In the genomic region with DNA sequence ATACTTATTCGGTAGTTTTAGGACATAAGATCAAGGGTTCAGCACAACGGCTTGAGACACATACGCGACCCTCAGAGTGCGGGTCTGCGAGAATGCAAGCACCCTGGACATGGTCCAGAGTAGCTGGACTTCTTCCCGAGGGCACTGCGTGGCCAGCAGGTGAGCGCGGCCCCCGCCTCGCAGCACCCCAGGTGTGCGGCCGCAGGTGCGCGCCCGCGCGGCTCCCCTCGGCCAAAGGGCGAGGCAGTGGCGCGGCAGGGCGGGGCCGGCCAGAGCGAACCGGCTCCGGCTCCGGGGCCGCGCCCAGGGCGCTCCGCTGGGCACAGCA, we compare ENCODE assay signal across 8 cellular contexts. TPM values are rescaled to one million over a fixed set of nuclear protein-coding genes. Genes with fewer than 3 reads are reported as not detected.
DNase-seq lines count a peak whose midpoint lies in the region; ATAC-seq lines count a peak whose summit lies in the region.

No MANE protein-coding gene starts in this region.

- ATAC-seq in stimulated activated naive CD8-positive, alpha-beta T cell treated with anti-CD3 and anti-CD28 coated beads, Interleukin-15, amount 100 ng/mL, for 72 hours: no peak
- no peak for ATAC-seq in GM18868 (IDR thresholded peaks at IDR 0.05; ENCODE audit: unreplicated experiment)

- peaks cover 1% of the 10 kb centered on the region for H3K36me3 Mint-ChIP-seq in activated CD4-positive, alpha-beta memory T cell treated with anti-CD3 and anti-CD28 coated beads for 36 hours

- peak overlapping the region; percentile 81 for H3K27ac ChIP-seq in iPS-18a (ENCODE audit: low read length)

- H3K36me3 ChIP-seq in iPS-18a (ENCODE audit: control insufficient read depth, low read depth, low read length): peaks cover 6% of the 10 kb centered on the region

- peaks cover 7% of the 10 kb centered on the region for H3K27me3 ChIP-seq in iPS-18a (ENCODE audit: control insufficient read depth, insufficient read depth, low read length)

- H3K27me3 Mint-ChIP-seq in activated CD4-positive, alpha-beta memory T cell treated with anti-CD3 and anti-CD28 coated beads for 36 hours: peaks cover 23% of the 10 kb centered on the region
- H3K27me3 Mint-ChIP-seq in stimulated activated naive CD8-positive, alpha-beta T cell treated with anti-CD3 and anti-CD28 coated beads, Interleukin-15, amount 100 ng/mL, for 72 hours: peaks cover 30% of the 10 kb centered on the region

- H3K9me3 Mint-ChIP-seq in activated CD4-positive, alpha-beta memory T cell treated with anti-CD3 and anti-CD28 coated beads for 36 hours: no peaks in the 10 kb centered on the region
- H3K9me3 Mint-ChIP-seq in stimulated activated naive CD8-positive, alpha-beta T cell treated with anti-CD3 and anti-CD28 coated beads, Interleukin-15, amount 100 ng/mL, for 72 hours: no peaks in the 10 kb centered on the region

- H3K9me3 ChIP-seq in iPS-18a (ENCODE audit: control insufficient read depth, low read depth, low read length): no peaks in the 10 kb centered on the region

- intact Hi-C loops in activated CD4-positive, alpha-beta memory T cell treated with anti-CD3 and anti-CD28 coated beads for 36 hours (cut with micrococcal nuclease): no loop called here

- peak; percentile 35 for DNase-seq in NCI-H1105 treated with DMSO at 0.1 percent for 48 hours (lab: John Stamatoyannopoulos, UW)
- no peak for DNase-seq in NCI-H1105 (lab: John Stamatoyannopoulos, UW)
- DNase-seq in activated CD4-positive, alpha-beta memory T cell treated with anti-CD3 and anti-CD28 coated beads for 36 hours: no peak
- DNase-seq in stimulated activated naive CD8-positive, alpha-beta T cell treated with anti-CD3 and anti-CD28 coated beads, Interleukin-15, amount 100 ng/mL, for 72 hours: no peak
- DNase-seq in H4 (ENCODE audit: low spot score): no peak
- DNase-seq in NCI-H2107 treated with DMSO at 0.1 percent for 48 hours (lab: John Stamatoyannopoulos, UW; ENCODE audit: unreplicated experiment): no peak

- CTCF ChIA-PET in activated CD4-positive, alpha-beta memory T cell treated with anti-CD3 and anti-CD28 coated beads for 36 hours (lab: Charles Lee): interaction anchor here (3.2 kb wide), 1 partner anchor 356 kb away, joined by 10 read pairs; a partner anchor contains a TSS

- peak overlapping the region; percentile 81 for H3K4me3 ChIP-seq in iPS-18a (ENCODE audit: low read length)

- no peak overlapping the region for H3K27ac Mint-ChIP-seq in activated CD4-positive, alpha-beta memory T cell treated with anti-CD3 and anti-CD28 coated beads for 36 hours
- no peak overlapping the region for H3K27ac Mint-ChIP-seq in stimulated activated naive CD8-positive, alpha-beta T cell treated with anti-CD3 and anti-CD28 coated beads, Interleukin-15, amount 100 ng/mL, for 72 hours

- peaks cover 23% of the 10 kb centered on the region for H3K4me1 ChIP-seq in iPS-18a (ENCODE audit: control insufficient read depth, low read depth, low read length)

- POLR2A ChIA-PET in activated CD4-positive, alpha-beta memory T cell treated with anti-CD3 and anti-CD28 coated beads for 36 hours (lab: Charles Lee): no interaction called here

- peak overlapping the region; percentile 81 for H3K4me3 Mint-ChIP-seq in activated CD4-positive, alpha-beta memory T cell treated with anti-CD3 and anti-CD28 coated beads for 36 hours
- H3K4me3 Mint-ChIP-seq in stimulated activated naive CD8-positive, alpha-beta T cell treated with anti-CD3 and anti-CD28 coated beads, Interleukin-15, amount 100 ng/mL, for 72 hours: peak overlapping the region; percentile 54 to 99

- peaks cover 2% of the 10 kb centered on the region for H3K4me1 Mint-ChIP-seq in activated CD4-positive, alpha-beta memory T cell treated with anti-CD3 and anti-CD28 coated beads for 36 hours (ENCODE audit: low read depth)
- peaks cover 12% of the 10 kb centered on the region for H3K4me1 Mint-ChIP-seq in stimulated activated naive CD8-positive, alpha-beta T cell treated with anti-CD3 and anti-CD28 coated beads, Interleukin-15, amount 100 ng/mL, for 72 hours

- peak overlapping the region; percentile 74 for H3K9ac ChIP-seq in iPS-18a (ENCODE audit: low read length)

RNA-seq across cellular contexts. Expression of a gene that starts 0.3 kb away (rescaled TPM):
- total RNA-seq in activated CD4-positive, alpha-beta memory T cell treated with anti-CD3 and anti-CD28 coated beads for 36 hours: under 1 TPM; 0.19 to 0.22 TPM
- 1.4 and 2.2 TPM in 2 replicates for total RNA-seq in H4 (2014; rRNA removed; shearing (Covaris generic))
